In the genomic region with DNA sequence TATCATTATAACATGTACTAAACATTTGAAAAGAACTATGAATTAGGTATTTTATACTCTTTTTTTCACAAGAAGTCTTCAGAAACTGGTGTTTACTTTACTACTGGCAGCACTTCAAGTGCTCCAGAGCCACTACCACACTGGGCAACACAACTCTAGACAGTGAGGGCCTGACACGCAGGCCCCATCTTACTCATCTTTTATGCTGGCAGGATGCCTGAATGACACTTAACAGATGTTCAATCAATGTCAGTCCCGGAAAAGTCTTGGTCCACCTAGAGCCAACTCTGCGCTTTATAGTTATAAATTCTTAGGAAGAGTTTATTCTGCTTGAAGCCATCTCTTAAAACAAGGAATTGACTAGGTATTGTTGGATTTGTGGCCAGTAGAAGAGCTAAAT, we compare ENCODE assay signal across 9 cellular contexts. TPM values are rescaled to one million over a fixed set of nuclear protein-coding genes. Genes with fewer than 3 reads are reported as not detected.
DNase-seq lines count a peak whose midpoint lies in the region; ATAC-seq and TF ChIP-seq lines count a peak whose summit lies in the region.
"Had no signal": no experiment of that assay in that cellular context is flagged by ENCODE, and none has a peak within 500 bp of the region (broad histone marks: within the 10 kb centered on the region; RNA-seq: fewer than 3 reads in every experiment).

No MANE protein-coding gene starts in this region.

- no peak overlapping the region for H3K18ac ChIP-seq in H9 (ENCODE audit: insufficient read length, low read depth, low read length)

- POLR2A ChIA-PET in CD8-positive, alpha-beta memory T cell (lab: Charles Lee), result interaction anchor here (1.6 kb wide), 1 partner anchor 77 kb away, joined by 4 read pairs; no protein-coding TSS in a partner anchor

- H3K27ac Mint-ChIP-seq in CD8-positive, alpha-beta memory T cell, result peak overlapping the region; percentile 73 to 99 (median 91)
- peak overlapping the region; percentile 79 for H3K27ac Mint-ChIP-seq in activated T-helper 2 cell treated with anti-CD3 and anti-CD28 coated beads, Interferon-gamma antibody, Interleukin-2, Interleukin-4, amounts not matched to agents 10 μg/mL and 5 μg/mL and 100 μg/mL, durations not matched to agents 14 hours and 24 hours and 36 hours
- no peak overlapping the region for H3K27ac Mint-ChIP-seq in H9

- H4K91ac ChIP-seq in H9 (ENCODE audit: insufficient read length, low read depth, low read length), result no peak overlapping the region

- H2BK20ac ChIP-seq in H9 (ENCODE audit: low read depth, low read length, poor library complexity, severe bottlenecking), result no peak overlapping the region

- no peak overlapping the region for H2BK5ac ChIP-seq in H9 (ENCODE audit: insufficient read length, low read length)

- H3K4me2 ChIP-seq in H9 (ENCODE audit: insufficient read depth, insufficient read length, low read length), result no peak overlapping the region

- H4K5ac ChIP-seq in H9 (ENCODE audit: insufficient read length, low read depth, low read length), result no peak overlapping the region

- WGBS in H9 (ENCODE audit: extremely low coverage, insufficient read length, low lambda C conversion rate), result no CpG with 5 or more reads among the region's 3 CpGs

- no peaks in the 10 kb centered on the region for H3K27me3 ChIP-seq in CD8-positive, alpha-beta memory T cell (ENCODE audit: insufficient read depth, low read length, poor library complexity, severe bottlenecking)
- H3K27me3 ChIP-seq in left lung, result no peaks in the 10 kb centered on the region
- H3K27me3 ChIP-seq in H9 (ENCODE audit: insufficient read depth, low read length), result no peaks in the 10 kb centered on the region
- H3K27me3 ChIP-seq: body of pancreas had no signal

- H3K56ac ChIP-seq in H9 (ENCODE audit: insufficient read length, low read depth, low read length), result no peak overlapping the region

- no peak overlapping the region for H4K8ac ChIP-seq in H9 (replicated peaks; ENCODE audit: insufficient read length, low read depth, low read length)

- no peak overlapping the region for H2AK5ac ChIP-seq in H9 (ENCODE audit: insufficient read length, low read length)

- CTCF ChIA-PET in CD8-positive, alpha-beta memory T cell (lab: Charles Lee), result interaction anchor here (1.0 to 2.7 kb wide), 6 partner anchors 9 to 81 kb away, joined by 3 to 13 read pairs (median 6); partner anchors contain the start of gene WIPF1

- H3K9me3 Mint-ChIP-seq in CD8-positive, alpha-beta memory T cell, result no peaks in the 10 kb centered on the region
- H3K9me3 Mint-ChIP-seq in activated T-helper 2 cell treated with anti-CD3 and anti-CD28 coated beads, Interferon-gamma antibody, Interleukin-2, Interleukin-4, amounts not matched to agents 10 μg/mL and 5 μg/mL and 100 μg/mL, durations not matched to agents 14 hours and 24 hours and 36 hours, result no peaks in the 10 kb centered on the region
- no peaks in the 10 kb centered on the region for H3K9me3 Mint-ChIP-seq in H9

- ATAC-seq in HG03378 (IDR thresholded peaks at IDR 0.05; ENCODE audit: unreplicated experiment), result peak; percentile 35
- peak; percentile 33 for ATAC-seq in left lung
- ATAC-seq in GM19397 (IDR thresholded peaks at IDR 0.05; ENCODE audit: unreplicated experiment), result no peak
- no peak for ATAC-seq in HG02870 (IDR thresholded peaks at IDR 0.05; ENCODE audit: unreplicated experiment)
- ATAC-seq: body of pancreas had no signal

- H2BK120ac ChIP-seq in H9 (ENCODE audit: low read depth, low read length, poor library complexity, severe bottlenecking), result no peak overlapping the region

- no peaks in the 10 kb centered on the region for H3K79me1 ChIP-seq in H9 (ENCODE audit: insufficient read depth, low read depth, low read length, poor library complexity, severe bottlenecking)

- H3K4me3 ChIP-seq in CD8-positive, alpha-beta memory T cell (ENCODE audit: low read length), result no peak overlapping the region
- no peak overlapping the region for H3K4me3 ChIP-seq in left lung
- H3K4me3 ChIP-seq: body of pancreas had no signal

- no peak overlapping the region for H3K9ac ChIP-seq in H9 (ENCODE audit: extremely low read depth, insufficient read length, low read length)

- H3K14ac ChIP-seq in H9 (ENCODE audit: insufficient read depth, low read length), result no peak overlapping the region

- H3T11ph ChIP-seq in H9 (ENCODE audit: low read length), result no peak overlapping the region

- H2BK15ac ChIP-seq in H9 (ENCODE audit: low read depth, low read length), result no peak overlapping the region

- DNase-seq in CD8-positive, alpha-beta memory T cell, result peak in 1 of 5 donors; percentile 68
- DNase-seq in activated T-helper 2 cell treated with anti-CD3 and anti-CD28 coated beads, Interferon-gamma antibody, Interleukin-2, Interleukin-4, amounts not matched to agents 10 μg/mL and 5 μg/mL and 100 μg/mL, durations not matched to agents 14 hours and 24 hours and 36 hours (ENCODE audit: low spot score), result no peak
- no peak for DNase-seq in left lung
- no peak for DNase-seq in Ammon's horn (ENCODE audit: low spot score)
- DNase-seq in H9, result no peak

- H2BK12ac ChIP-seq in H9 (ENCODE audit: insufficient read length, low read depth, low read length), result no peak overlapping the region

- H3K4ac ChIP-seq in H9 (ENCODE audit: low read depth, low read length), result no peak overlapping the region

- H3K36me3 ChIP-seq in CD8-positive, alpha-beta memory T cell (ENCODE audit: insufficient read depth, low read length), result no peaks in the 10 kb centered on the region
- H3K36me3 ChIP-seq in left lung, result peaks cover 0 to 10% of the 10 kb centered on the region in 2 donors

- H3K4me1 ChIP-seq in CD8-positive, alpha-beta memory T cell (ENCODE audit: insufficient read depth, low read length), result peaks cover 78% of the 10 kb centered on the region
- peaks cover 0 to 55% of the 10 kb centered on the region in 2 donors for H3K4me1 ChIP-seq in left lung
- no peaks in the 10 kb centered on the region for H3K4me1 ChIP-seq in H9 (ENCODE audit: insufficient read depth, low read length)
- H3K4me1 ChIP-seq: body of pancreas had no signal

- no peaks in the 10 kb centered on the region for H3K23me2 ChIP-seq in H9 (ENCODE audit: insufficient read length, low read depth, low read length, poor library complexity, severe bottlenecking)

- H3K79me2 ChIP-seq in H9 (ENCODE audit: insufficient read depth, low read length), result no peaks in the 10 kb centered on the region

- no peak overlapping the region for H3K23ac ChIP-seq in H9 (ENCODE audit: insufficient read length, low read depth, low read length)

- no peaks in the 10 kb centered on the region for H4K20me1 ChIP-seq in H9 (ENCODE audit: control insufficient read depth, insufficient read depth, insufficient read length)

- H2AFZ ChIP-seq in H9 (ENCODE audit: low read length), result no peak overlapping the region

- peak overlapping the region in 6 of 7 donors; percentile 18 to 57 (median 44) for H3K4me3 Mint-ChIP-seq in CD8-positive, alpha-beta memory T cell
- no peak overlapping the region for H3K4me3 Mint-ChIP-seq in activated T-helper 2 cell treated with anti-CD3 and anti-CD28 coated beads, Interferon-gamma antibody, Interleukin-2, Interleukin-4, amounts not matched to agents 10 μg/mL and 5 μg/mL and 100 μg/mL, durations not matched to agents 14 hours and 24 hours and 36 hours (ENCODE audit: low read depth)
- no peak overlapping the region for H3K4me3 Mint-ChIP-seq in H9

- peaks cover 0 to 39% (median 5%) of the 10 kb centered on the region in 3 donors for H3K36me3 Mint-ChIP-seq in CD8-positive, alpha-beta memory T cell
- peaks cover 75% of the 10 kb centered on the region for H3K36me3 Mint-ChIP-seq in activated T-helper 2 cell treated with anti-CD3 and anti-CD28 coated beads, Interferon-gamma antibody, Interleukin-2, Interleukin-4, amounts not matched to agents 10 μg/mL and 5 μg/mL and 100 μg/mL, durations not matched to agents 14 hours and 24 hours and 36 hours (ENCODE audit: low read depth)
- H3K36me3 Mint-ChIP-seq in H9 (ENCODE audit: insufficient read depth in 1 of 3, low read depth in 3 of 3), result no peaks in the 10 kb centered on the region

- no peak overlapping the region for H3K27ac ChIP-seq in CD8-positive, alpha-beta memory T cell (ENCODE audit: low read depth, low read length)
- H3K27ac ChIP-seq in left lung, result peak overlapping the region in 1 of 2 donors; percentile 38
- H3K27ac ChIP-seq in H9 (ENCODE audit: insufficient read length, low read depth, low read length), result no peak overlapping the region
- H3K27ac ChIP-seq: body of pancreas had no signal

- intact Hi-C loops in activated T-helper 2 cell treated with anti-CD3 and anti-CD28 coated beads, Interferon-gamma antibody, Interleukin-2, Interleukin-4, amounts not matched to agents 10 μg/mL and 5 μg/mL and 100 μg/mL, durations not matched to agents 14 hours and 24 hours and 36 hours (cut with micrococcal nuclease), result no loop called here
- intact Hi-C loops in left lung (cut with DNase I), result loop anchor here in 1 of 2 donors (10.0 kb wide), 2 partner anchors 78 to 142 kb away; no protein-coding TSS in a partner anchor

- no peak for TF ChIP-seq CTCF in left lung (IDR thresholded peaks at IDR 0.05)
- TF ChIP-seq CTCF in H9 (conservative IDR thresholded peaks at IDR 0.05), result no peak

- peaks cover 82 to 96% (median 95%) of the 10 kb centered on the region in 3 donors for H3K4me1 Mint-ChIP-seq in CD8-positive, alpha-beta memory T cell
- peaks cover 83% of the 10 kb centered on the region for H3K4me1 Mint-ChIP-seq in activated T-helper 2 cell treated with anti-CD3 and anti-CD28 coated beads, Interferon-gamma antibody, Interleukin-2, Interleukin-4, amounts not matched to agents 10 μg/mL and 5 μg/mL and 100 μg/mL, durations not matched to agents 14 hours and 24 hours and 36 hours (ENCODE audit: low read depth)
- 0 out of 4 replicates have a peak, but pooled peaks cover 0 to 2% of the 10 kb centered on the region in 2 experiments for H3K4me1 Mint-ChIP-seq in H9

- H3K9me3 ChIP-seq in CD8-positive, alpha-beta memory T cell (ENCODE audit: low read length), result no peaks in the 10 kb centered on the region
- no peaks in the 10 kb centered on the region for H3K9me3 ChIP-seq in left lung
- no peaks in the 10 kb centered on the region for H3K9me3 ChIP-seq in H9 (ENCODE audit: control insufficient read depth, low read depth, low read length)
- H3K9me3 ChIP-seq: body of pancreas had no signal

- no peaks in the 10 kb centered on the region for H3K27me3 Mint-ChIP-seq in CD8-positive, alpha-beta memory T cell
- H3K27me3 Mint-ChIP-seq in activated T-helper 2 cell treated with anti-CD3 and anti-CD28 coated beads, Interferon-gamma antibody, Interleukin-2, Interleukin-4, amounts not matched to agents 10 μg/mL and 5 μg/mL and 100 μg/mL, durations not matched to agents 14 hours and 24 hours and 36 hours (ENCODE audit: low read depth), result no peaks in the 10 kb centered on the region
- H3K27me3 Mint-ChIP-seq in H9 (ENCODE audit: low read depth), result no peaks in the 10 kb centered on the region; the same call in 1 of the 2 replicates

RNA-seq across cellular contexts. Expression of gene WIPF1, which starts 8.7 kb away (rescaled TPM):
- total RNA-seq in CD8-positive, alpha-beta memory T cell, result 100 to 1,000 TPM; 317 to 326 TPM
- 200 TPM for polyA plus RNA-seq in CD8-positive, alpha-beta memory T cell
- 281 and 287 TPM in 2 replicates for total RNA-seq in activated T-helper 2 cell treated with anti-CD3 and anti-CD28 coated beads, Interferon-gamma antibody, Interleukin-2, Interleukin-4, amounts not matched to agents 10 μg/mL and 5 μg/mL and 100 μg/mL, durations not matched to agents 14 hours and 24 hours and 36 hours
- total RNA-seq in left lung (100 to 1,000 TPM in 1 of 2 donors, 10 to 100 TPM in 1; 47.5 to 117 TPM), H9 (2021) (5.1 and 6.2 TPM in 2 replicates)

Comparison
In these comparisons a context has a peak if more than half of its experiments do, and no peak if none do; other contexts are left out.
1. H3K27ac Mint-ChIP-seq: peak in CD8-positive, alpha-beta memory T cell (8 of 8) and activated T-helper 2 cell treated with anti-CD3 and anti-CD28 coated beads, Interferon-gamma antibody, Interleukin-2, Interleukin-4, amounts not matched to agents 10 μg/mL and 5 μg/mL and 100 μg/mL, durations not matched to agents 14 hours and 24 hours and 36 hours (single experiment); none in H9 (0 of 3).
2. H3K4me3 Mint-ChIP-seq: peak in CD8-positive, alpha-beta memory T cell (6 of 7); none in activated T-helper 2 cell treated with anti-CD3 and anti-CD28 coated beads, Interferon-gamma antibody, Interleukin-2, Interleukin-4, amounts not matched to agents 10 μg/mL and 5 μg/mL and 100 μg/mL, durations not matched to agents 14 hours and 24 hours and 36 hours (single experiment) and H9 (0 of 2).
3. ATAC-seq: peak in HG03378 (single experiment) and left lung (single experiment); none in GM19397 (single experiment) and HG02870 (single experiment).